Comparison of ENCODE assay signal across 1 cellular context in the genomic region with DNA sequence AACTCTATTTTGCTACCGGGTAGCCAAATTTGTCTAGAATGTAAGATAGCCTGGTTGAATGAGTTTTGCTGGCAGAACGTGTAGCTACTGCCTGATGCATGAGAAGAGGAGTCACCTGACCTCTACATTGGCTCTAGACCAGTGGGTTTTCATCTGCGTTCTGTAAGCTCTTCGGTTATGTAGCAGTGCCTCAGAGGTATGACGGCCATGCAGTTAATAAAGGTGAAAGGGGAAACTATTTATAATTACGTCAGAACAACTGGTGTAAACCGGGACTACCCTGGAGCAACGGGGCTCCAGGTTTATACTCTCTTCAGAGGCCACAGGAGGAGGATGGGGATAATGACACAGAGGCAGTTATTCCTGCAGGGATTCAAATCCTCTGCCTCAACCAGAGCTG.
TF ChIP-seq lines count a peak whose summit lies in the region.

No MANE protein-coding gene starts in this region.

TF ChIP-seq in H1, 55 proteins besides CTCF, POLR2A, EP300 and RAD21:
- TF ChIP-seq GTF2F1 (IDR thresholded peaks at IDR 0.05; ENCODE audit: borderline replicate concordance, low read depth, low read length) (no peak), BRCA1 (IDR thresholded peaks at IDR 0.05; ENCODE audit: low read depth, low read length) (no peak), RNF2 (IDR thresholded peaks at IDR 0.05; ENCODE audit: borderline replicate concordance, low read depth, low read length, missing control alignments, poor library complexity, severe bottlenecking) (no peak), JUN (IDR thresholded peaks at IDR 0.05; ENCODE audit: low read depth, low read length) (no peak), TEAD4 (IDR thresholded peaks at IDR 0.05; ENCODE audit: low read depth, low read length) (no peak)
TF ChIP-seq in H1: peak in this region for 0.
